Comparison of ENCODE assay signal across 2 cellular contexts in the genomic region with DNA sequence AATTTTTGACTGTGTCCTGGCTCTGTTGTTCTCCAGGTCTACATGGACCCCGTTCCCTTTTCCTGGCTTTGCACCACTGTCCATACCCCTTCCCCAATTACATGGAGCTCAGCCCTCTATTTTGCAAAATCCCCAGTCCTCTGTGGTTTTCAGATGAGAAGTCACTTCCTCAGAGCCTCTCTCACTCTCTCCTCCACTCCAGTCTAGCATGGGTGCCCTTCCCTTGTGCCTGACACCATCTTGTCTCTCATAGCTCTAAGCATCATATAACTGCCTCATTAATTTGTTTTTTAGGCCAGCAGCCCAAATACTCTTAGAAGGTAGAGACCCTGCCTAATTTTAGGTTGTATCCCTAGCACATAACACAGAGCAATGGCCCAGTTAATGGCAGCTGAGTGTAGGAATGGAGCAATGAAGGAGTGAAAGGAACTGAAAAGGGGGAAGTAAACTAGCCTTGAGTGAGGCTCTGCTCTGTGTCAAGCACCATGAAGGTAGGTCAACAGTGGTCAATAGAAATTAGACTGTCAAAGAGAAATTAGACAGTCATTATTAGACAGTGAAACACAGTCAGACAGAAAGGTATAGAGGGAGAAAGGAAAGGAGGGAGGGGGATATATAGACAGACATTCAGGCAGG.
TF ChIP-seq lines count a peak whose summit lies in the region.

No MANE protein-coding gene starts in this region.

TF ChIP-seq in GM12891, 5 proteins besides CTCF, POLR2A, EP300 and RAD21:
- TF ChIP-seq SPI1 (IDR thresholded peaks at IDR 0.05; ENCODE audit: low read depth, low read length) = peak; percentile 43

TF ChIP-seq in GM12878, 131 proteins besides CTCF, POLR2A, EP300 and RAD21:
- 0 out of 2 replicates have a peak, but pooled peaks have one; percentile 25 for TF ChIP-seq SPI1 (IDR thresholded peaks at IDR 0.05; ENCODE audit: borderline replicate concordance, insufficient read depth, low read depth, low read length)
